In genomic region chr2:127526142-127526939, GRCh38 we compare ENCODE assay signal across 8 cellular contexts. TPM values are rescaled to one million over a fixed set of nuclear protein-coding genes. Genes with fewer than 3 reads are reported as not detected.
DNase-seq lines count a peak whose midpoint lies in the region; ATAC-seq, FAIRE-seq and TF ChIP-seq lines count a peak whose summit lies in the region.

Gene IWS1 (minus strand): TSS chr2:127526489. CDS start chr2:127526208, 281 bp downstream.

- TF ChIP-seq CTCF in OCI-LY1 (IDR thresholded peaks at IDR 0.05; ENCODE audit: low read length) = no peak

- peaks cover 27% of the 10 kb centered on the region for H3K79me2 ChIP-seq in OCI-LY1 (ENCODE audit: insufficient read depth, low read length)

- H3K27ac ChIP-seq in HUES64 (ENCODE audit: low read depth, low read length) (peak within 1 kb of the TSS; percentile 99), OCI-LY1 (ENCODE audit: low read depth, low read length, poor library complexity, severe bottlenecking) (peak within 1 kb of the TSS; percentile 72), mesodermal cell (ENCODE audit: low read depth, low read length, severe bottlenecking) (peak within 1 kb of the TSS; percentile 96)

- H3K4me3 ChIP-seq in HUES64 (ENCODE audit: low read length) (peak within 1 kb of the TSS; percentile 67), OCI-LY1 (ENCODE audit: low read depth, low read length, poor library complexity, severe bottlenecking) (peak within 1 kb of the TSS; percentile 98), mesodermal cell (ENCODE audit: extremely low read depth, insufficient read depth, low read length, poor library complexity, severe bottlenecking) (peak within 1 kb of the TSS; percentile 93)

- H3K4me1 ChIP-seq in HUES64 (ENCODE audit: insufficient read depth, low read length) (peaks cover 17% of the 10 kb centered on the region), OCI-LY1 (ENCODE audit: insufficient read depth, low read length, severe bottlenecking) (peaks cover 20% of the 10 kb centered on the region), mesodermal cell (ENCODE audit: control insufficient read depth, insufficient read depth, low read length, poor library complexity, severe bottlenecking) (peaks cover 14% of the 10 kb centered on the region)

- no peaks in the 10 kb centered on the region for H3F3A ChIP-seq in OCI-LY1 (ENCODE audit: insufficient read depth, low read length)

- peak; percentile 86 for ATAC-seq in GM21447 (IDR thresholded peaks at IDR 0.05; ENCODE audit: unreplicated experiment)

- no peaks in the 10 kb centered on the region for H3K9me2 ChIP-seq in OCI-LY1 (ENCODE audit: low read depth, low read length)

- peak within 1 kb of the TSS; percentile 90 for H3K4me2 ChIP-seq in OCI-LY1 (ENCODE audit: low read length)

- WGBS in HUES64 = under 1% methylated on average over 66 of the region's 66 CpGs
- WGBS in mesodermal cell (ENCODE audit: insufficient coverage in 2 of 2), 2 experiments = 0% methylated on average over 59 to 63 of the region's 66 CpGs

- FAIRE-seq in endometrium (lab: Jason Lieb, UNC) = peak; percentile 72

- H4K20me1 ChIP-seq in OCI-LY1 (ENCODE audit: insufficient read depth, low read length) = no peaks in the 10 kb centered on the region

- DNase-seq in D341Med (ENCODE audit: low spot score) = peak; percentile 93
- DNase-seq in activated CD8-positive, alpha-beta memory T cell treated with anti-CD3 and anti-CD28 coated beads, Interleukin-2, amount 50 U/mL, for 4 hours = peak; percentile 88
- peak; percentile 83 for DNase-seq in stimulated activated CD8-positive, alpha-beta memory T cell treated with anti-CD3 and anti-CD28 coated beads, Interleukin-15, amount 100 ng/mL, for 4 hours (ENCODE audit: low read depth in 2 of 2)

- H3K36me3 ChIP-seq in HUES64 (ENCODE audit: insufficient read depth, low read length) (peaks cover 29% of the 10 kb centered on the region), OCI-LY1 (ENCODE audit: insufficient read depth, low read length) (peaks cover 28% of the 10 kb centered on the region), mesodermal cell (ENCODE audit: control insufficient read depth, insufficient read depth, low read length) (peaks cover 33% of the 10 kb centered on the region)

- H3K9me3 ChIP-seq in HUES64 (ENCODE audit: insufficient read depth, low read depth, low read length) = no peaks in the 10 kb centered on the region
- H3K9me3 ChIP-seq in OCI-LY1 (ENCODE audit: low read length) = no peaks in the 10 kb centered on the region
- peaks cover 7% of the 10 kb centered on the region for H3K9me3 ChIP-seq in mesodermal cell (ENCODE audit: control insufficient read depth, low read length)

- peak within 1 kb of the TSS; percentile 62 for H2AFZ ChIP-seq in OCI-LY1 (ENCODE audit: low read length)

- H3K9ac ChIP-seq in HUES64 (ENCODE audit: low read depth, low read length) = peak within 1 kb of the TSS; percentile 98
- H3K9ac ChIP-seq in OCI-LY1 (ENCODE audit: low read length) = peak within 1 kb of the TSS; percentile 97

- H3K27me3 ChIP-seq in HUES64 (ENCODE audit: insufficient read depth, low read length) (no peaks in the 10 kb centered on the region), OCI-LY1 (ENCODE audit: insufficient read depth, low read length) (no peaks in the 10 kb centered on the region; the same call in 1 of the 2 replicates)

RNA-seq across cellular contexts. Expression of gene IWS1, which starts in this region (rescaled TPM):
- 67.6 TPM for polyA plus RNA-seq in HUES64 (2013, experiment 1 of 2)
- polyA plus RNA-seq in HUES64 (2013, experiment 2 of 2) = 69.7 TPM
- polyA plus RNA-seq in mesodermal cell (2013, experiment 1 of 2) = 68.7 TPM
- polyA plus RNA-seq in mesodermal cell (2013, experiment 2 of 2) = 68.3 TPM

Comparison
In these comparisons a context has a peak if more than half of its experiments do, and no peak if none do; other contexts are left out.
1. Peak in every context shown above with its lines: DNase-seq, ATAC-seq, H3K4me3 ChIP-seq and H3K27ac ChIP-seq.